Comparison of ENCODE assay signal across 23 cellular contexts in the genomic region with DNA sequence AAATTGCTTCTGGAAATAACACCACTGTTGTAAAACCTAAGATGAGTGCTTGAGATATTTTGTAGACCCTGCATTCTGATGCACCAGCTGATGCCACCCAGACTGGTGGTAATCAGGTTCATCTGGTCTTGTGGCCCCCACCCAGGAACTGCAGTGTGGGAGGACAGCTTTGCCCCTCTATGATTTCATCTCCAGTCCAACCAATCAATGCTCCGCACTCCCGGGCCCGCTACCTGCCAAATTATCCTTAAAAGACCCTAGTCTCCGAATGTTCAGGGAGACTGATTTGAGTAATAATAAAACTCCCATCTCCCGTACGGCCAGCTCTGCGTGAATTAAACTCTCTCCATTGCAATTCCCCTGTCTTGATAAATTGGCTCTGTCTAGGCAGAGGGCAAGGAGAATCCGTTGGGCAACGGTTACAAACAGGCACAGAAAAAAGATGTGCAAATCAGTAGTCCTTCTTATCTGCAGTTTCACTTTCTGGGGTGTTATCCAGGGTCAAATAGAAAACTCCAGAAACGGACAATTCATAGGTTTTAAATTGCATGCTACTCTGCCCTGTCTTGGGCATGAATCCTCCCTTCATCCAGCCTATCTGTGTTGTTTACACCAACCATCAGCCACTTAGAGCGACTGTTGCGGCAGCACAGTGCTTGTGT. TPM values are rescaled to one million over a fixed set of nuclear protein-coding genes. Genes with fewer than 3 reads are reported as not detected.
DNase-seq lines count a peak whose midpoint lies in the region; ATAC-seq and TF ChIP-seq lines count a peak whose summit lies in the region.
"Had no signal": no experiment of that assay in that cellular context is flagged by ENCODE, and none has a peak within 500 bp of the region (broad histone marks: within the 10 kb centered on the region; RNA-seq: fewer than 3 reads in every experiment).

No MANE protein-coding gene starts in this region.

- no peaks in the 10 kb centered on the region for H3K79me2 ChIP-seq in MM.1S (ENCODE audit: low read length)

- H3K27ac ChIP-seq in esophagus muscularis mucosa (replicated peaks in 1 of 4) = no peak overlapping the region
- no peak overlapping the region for H3K27ac ChIP-seq in MM.1S (ENCODE audit: low read length)

- TF ChIP-seq CTCF in natural killer cell (IDR thresholded peaks at IDR 0.05) = no peak
- TF ChIP-seq CTCF in esophagus muscularis mucosa (IDR thresholded peaks at IDR 0.05) = no peak
- TF ChIP-seq CTCF in MM.1S (IDR thresholded peaks at IDR 0.05; ENCODE audit: low read length) = no peak

- no peak for TF ChIP-seq POLR2A in esophagus muscularis mucosa (IDR thresholded peaks at IDR 0.05; ENCODE audit: low read depth)

- 65% methylated on average over 12 of the region's 12 CpGs for WGBS in esophagus muscularis mucosa

- no peaks in the 10 kb centered on the region for H3K9me2 ChIP-seq in MM.1S (replicated peaks; ENCODE audit: insufficient read depth, low read length)

- H3K27ac Mint-ChIP-seq in natural killer cell treated with Interleukin-12 subunit alpha and Interleukin-12 subunit beta and Interleukin-15 and Interleukin-18, amount 100 ng/mL, for 72 hours = peak overlapping the region; percentile 15 to 23
- H3K27ac Mint-ChIP-seq in natural killer cell = peak overlapping the region in 1 of 2 donors; percentile 24
- H3K27ac Mint-ChIP-seq: B cell, CD14-positive monocyte, H9 had no signal

- H3K4me2 ChIP-seq in MM.1S (ENCODE audit: low read depth, low read length) = no peak overlapping the region

- no peak for DNase-seq in natural killer cell treated with Interleukin-12 subunit alpha and Interleukin-12 subunit beta and Interleukin-15 and Interleukin-18, amount 100 ng/mL, for 72 hours (ENCODE audit: low spot score)
- DNase-seq in natural killer cell = no peak
- DNase-seq in OCI-M1 (lab: John Stamatoyannopoulos, UW) = peak; percentile 11
- DNase-seq in esophagus muscularis mucosa (ENCODE audit: extremely low spot score) = peak; percentile 72
- peak; percentile 2 for DNase-seq in pons (ENCODE audit: low spot score)
- DNase-seq in NCI-H146 (lab: John Stamatoyannopoulos, UW) = no peak
- DNase-seq in MM.1S = no peak
- DNase-seq: DMS53, GF-D8, H9, Karpas-422, NCI-H1417, NCI-H187, NCI-H2107, NCI-H510A treated with DMSO at 0.1 percent for 48 hours, NCI-H774, PC-3, RPMI8226, SHP77 had no signal

- H3K4me3 Mint-ChIP-seq in natural killer cell treated with Interleukin-12 subunit alpha and Interleukin-12 subunit beta and Interleukin-15 and Interleukin-18, amount 100 ng/mL, for 72 hours = peak overlapping the region; percentile 48
- H3K4me3 Mint-ChIP-seq in natural killer cell = no peak overlapping the region
- H3K4me3 Mint-ChIP-seq: B cell, H9 had no signal

- H4K20me1 ChIP-seq in MM.1S (ENCODE audit: insufficient read depth, low read length) = no peaks in the 10 kb centered on the region

- ATAC-seq in natural killer cell treated with Interleukin-12 subunit alpha and Interleukin-12 subunit beta and Interleukin-15 and Interleukin-18, amount 100 ng/mL, for 72 hours = no peak
- ATAC-seq in natural killer cell = no peak
- ATAC-seq in GM19463 (IDR thresholded peaks at IDR 0.05; ENCODE audit: unreplicated experiment) = no peak
- ATAC-seq: PC-3 had no signal

- no peaks in the 10 kb centered on the region for H3K36me3 Mint-ChIP-seq in natural killer cell treated with Interleukin-12 subunit alpha and Interleukin-12 subunit beta and Interleukin-15 and Interleukin-18, amount 100 ng/mL, for 72 hours
- H3K36me3 Mint-ChIP-seq in natural killer cell = no peaks in the 10 kb centered on the region
- H3K36me3 Mint-ChIP-seq: CD14-positive monocyte had no signal

- peaks cover 0 to 8% (median 0%) of the 10 kb centered on the region in 4 donors for H3K27me3 ChIP-seq in esophagus muscularis mucosa
- no peaks in the 10 kb centered on the region for H3K27me3 ChIP-seq in MM.1S (replicated peaks; ENCODE audit: insufficient read depth, low read length)

- no peak for TF ChIP-seq EP300 in esophagus muscularis mucosa (IDR thresholded peaks at IDR 0.05)

- no peaks in the 10 kb centered on the region for H3F3A ChIP-seq in MM.1S (ENCODE audit: insufficient read depth, low read length)

- H3K4me1 Mint-ChIP-seq in natural killer cell treated with Interleukin-12 subunit alpha and Interleukin-12 subunit beta and Interleukin-15 and Interleukin-18, amount 100 ng/mL, for 72 hours (ENCODE audit: low read depth in 2 of 2) = peaks cover 11 to 15% of the 10 kb centered on the region in 2 donors
- peaks cover 17 to 20% of the 10 kb centered on the region in 2 donors for H3K4me1 Mint-ChIP-seq in natural killer cell

- H3K9ac ChIP-seq in MM.1S (ENCODE audit: low read length) = no peak overlapping the region

- H2AFZ ChIP-seq in MM.1S (ENCODE audit: low read length) = no peak overlapping the region

- no peaks in the 10 kb centered on the region for H3K36me3 ChIP-seq in esophagus muscularis mucosa
- H3K36me3 ChIP-seq in MM.1S (replicated peaks; ENCODE audit: insufficient read depth, low read length) = no peaks in the 10 kb centered on the region

- no peak overlapping the region for H3K4me3 ChIP-seq in esophagus muscularis mucosa
- H3K4me3 ChIP-seq in MM.1S (ENCODE audit: low read length) = no peak overlapping the region

- H3K4me1 ChIP-seq in esophagus muscularis mucosa (peaks cover 0 to 8% (median 5%) of the 10 kb centered on the region in 4 donors), MM.1S (ENCODE audit: low read length) (peaks cover 13% of the 10 kb centered on the region)

- H3K9me3 Mint-ChIP-seq in natural killer cell treated with Interleukin-12 subunit alpha and Interleukin-12 subunit beta and Interleukin-15 and Interleukin-18, amount 100 ng/mL, for 72 hours = no peaks in the 10 kb centered on the region
- no peaks in the 10 kb centered on the region for H3K9me3 Mint-ChIP-seq in natural killer cell

- no peaks in the 10 kb centered on the region for H3K27me3 Mint-ChIP-seq in natural killer cell treated with Interleukin-12 subunit alpha and Interleukin-12 subunit beta and Interleukin-15 and Interleukin-18, amount 100 ng/mL, for 72 hours
- peaks cover 0 to 4% of the 10 kb centered on the region in 2 donors for H3K27me3 Mint-ChIP-seq in natural killer cell (ENCODE audit: low read depth in 2 of 2)
- H3K27me3 Mint-ChIP-seq: B cell had no signal

- intact Hi-C loops in natural killer cell (cut with micrococcal nuclease) (no loop called here), esophagus muscularis mucosa (cut with DNase I) (no loop called here)

- H3K9me3 ChIP-seq in esophagus muscularis mucosa = no peaks in the 10 kb centered on the region
- no peaks in the 10 kb centered on the region for H3K9me3 ChIP-seq in MM.1S (replicated peaks; ENCODE audit: insufficient read depth, low read length)

RNA-seq across cellular contexts. Expression of a gene that starts 29.2 kb away (rescaled TPM):
- total RNA-seq in natural killer cell treated with Interleukin-12 subunit alpha and Interleukin-12 subunit beta and Interleukin-15 and Interleukin-18, amount 100 ng/mL, for 72 hours = not detected
- total RNA-seq in natural killer cell (not detected), esophagus muscularis mucosa (not detected)
- total RNA-seq: A172, B cell, H9, PC-3 had no signal

Comparison
In these comparisons a context has a peak if more than half of its experiments do, and no peak if none do; other contexts are left out.
1. DNase-seq: peak in OCI-M1 (single experiment), esophagus muscularis mucosa (single experiment) and pons (single experiment); none in natural killer cell treated with Interleukin-12 subunit alpha and Interleukin-12 subunit beta and Interleukin-15 and Interleukin-18, amount 100 ng/mL, for 72 hours (single experiment), natural killer cell (single experiment), NCI-H146 (single experiment) and MM.1S (single experiment).